Comparison of ENCODE assay signal across 11 cellular contexts in the genomic region with DNA sequence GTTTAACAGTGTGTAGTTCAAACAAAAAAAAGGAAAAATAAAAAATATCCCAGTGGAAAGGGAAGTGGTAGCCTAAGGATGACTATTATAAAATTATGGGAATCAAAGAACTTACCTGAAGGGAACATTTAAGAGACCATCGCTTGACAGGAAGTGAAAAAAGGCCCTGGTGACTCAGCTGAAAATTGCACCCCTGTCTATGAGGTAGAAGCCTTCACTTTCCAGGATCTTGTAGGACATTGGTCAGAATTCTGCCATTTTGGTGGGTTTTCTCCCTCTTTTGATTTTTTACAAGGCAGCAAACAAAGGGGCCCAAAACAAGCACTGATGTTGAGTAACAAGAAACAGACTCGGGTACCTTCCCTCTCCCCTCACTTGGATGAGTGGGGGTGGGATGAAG. TPM values are rescaled to one million over a fixed set of nuclear protein-coding genes. Genes with fewer than 3 reads are reported as not detected.
DNase-seq lines count a peak whose midpoint lies in the region; ATAC-seq, FAIRE-seq and TF ChIP-seq lines count a peak whose summit lies in the region.
"Had no signal": no experiment of that assay in that cellular context is flagged by ENCODE, and none has a peak within 500 bp of the region (broad histone marks: within the 10 kb centered on the region; RNA-seq: fewer than 3 reads in every experiment).

No MANE protein-coding gene starts in this region.

- H3K4me2 ChIP-seq in HepG2 (ENCODE audit: low read depth, low read length) = no peak overlapping the region

- H3K36me3 ChIP-seq in HepG2 (replicated peaks in 1 of 2; ENCODE audit: control insufficient read depth in 1 of 2, insufficient read depth in 2 of 2, low read length in 2 of 2) = peaks cover 34 to 80% of the 10 kb centered on the region in 2 experiments
- H3K36me3 ChIP-seq in stomach smooth muscle (ENCODE audit: control insufficient read depth in 2 of 2, insufficient read depth in 2 of 2, low read length in 2 of 2) = peaks cover 69 to 78% of the 10 kb centered on the region in 2 donors

- no peak overlapping the region for H2AFZ ChIP-seq in HepG2 (ENCODE audit: low read length)

- H3K27ac Mint-ChIP-seq in activated CD4-positive, alpha-beta T cell treated with anti-CD3 and anti-CD28 coated beads, Interleukin-2, amount 10 ng/mL, durations not matched to agents 7 days and 5 days = peak overlapping the region; percentile 76
- H3K27ac Mint-ChIP-seq in activated CD8-positive, alpha-beta T cell treated with anti-CD3 and anti-CD28 coated beads for 36 hours = peak overlapping the region; percentile 89

- WGBS in HepG2 (ENCODE audit: low lambda C conversion rate) = 80% methylated on average over 2 of the region's 2 CpGs

- peaks cover 60% of the 10 kb centered on the region for H3K4me1 Mint-ChIP-seq in activated CD4-positive, alpha-beta T cell treated with anti-CD3 and anti-CD28 coated beads, Interleukin-2, amount 10 ng/mL, durations not matched to agents 7 days and 5 days
- H3K4me1 Mint-ChIP-seq in activated CD8-positive, alpha-beta T cell treated with anti-CD3 and anti-CD28 coated beads for 36 hours (ENCODE audit: low read depth) = peaks cover 68% of the 10 kb centered on the region

- no peak for ATAC-seq in activated CD8-positive, alpha-beta T cell treated with anti-CD3 and anti-CD28 coated beads for 36 hours
- ATAC-seq in HepG2 (no peak), HG03571 (IDR thresholded peaks at IDR 0.05; ENCODE audit: unreplicated experiment) (no peak)

- H3K4me1 ChIP-seq in HepG2 (ENCODE audit: insufficient read depth, low read length) = peaks cover 34% of the 10 kb centered on the region
- H3K4me1 ChIP-seq in stomach smooth muscle (ENCODE audit: control insufficient read depth, insufficient read depth, low read length) = peaks cover 14% of the 10 kb centered on the region

- TF ChIP-seq RAD21 in HepG2 (CRISPR knock-in tag; IDR thresholded peaks at IDR 0.05) = no peak

- H3K27ac ChIP-seq in HepG2 (ENCODE audit: extremely low read length, insufficient read depth, low read length) (peak overlapping the region; percentile 34), stomach smooth muscle (ENCODE audit: low read length) (peak overlapping the region; percentile 60)

- DNase-seq in activated CD4-positive, alpha-beta T cell treated with anti-CD3 and anti-CD28 coated beads, Interleukin-2, amount 10 ng/mL, durations not matched to agents 7 days and 5 days = no peak
- no peak for DNase-seq in activated CD4-positive, alpha-beta T cell treated with anti-CD3 and anti-CD28 coated beads, Interleukin-2, amount 50 U/mL, for 4 hours
- DNase-seq in activated CD8-positive, alpha-beta T cell treated with anti-CD3 and anti-CD28 coated beads for 36 hours = no peak
- DNase-seq in HepG2 (ENCODE audit: low spot score) (no peak), AG08395 (ENCODE audit: low spot score) (no peak), kidney tubule cell (ENCODE audit: low spot score) (no peak)
- DNase-seq: NCI-H774; stimulated activated CD4-positive, alpha-beta T cell treated with anti-CD3 and anti-CD28 coated beads, Interleukin-2, amount 100 ng/mL, for 48 hours had no signal

- H3K4me3 ChIP-seq in HepG2 (replicated peaks in 1 of 3; ENCODE audit: insufficient read depth in 1 of 3, low read depth in 2 of 3, low read length in 3 of 3) (no peak overlapping the region), stomach smooth muscle (ENCODE audit: low read length in 2 of 2) (peak overlapping the region in 1 of 2 donors; percentile 1)

- 0 out of 4 replicates have a peak, but pooled peaks of 1 of the 2 experiments have one; percentile 16 for TF ChIP-seq POLR2A in HepG2 (IDR thresholded peaks at IDR 0.05; ENCODE audit: insufficient read depth in 1 of 2, low read depth in 2 of 2, low read length in 2 of 2)

- no TSS peak for BruUV-seq in HepG2 (replicated peaks; lab: Mats Ljungman, UMichigan)

- no peak for FAIRE-seq in HepG2 (lab: Jason Lieb, UNC)

- H3K27me3 Mint-ChIP-seq in activated CD4-positive, alpha-beta T cell treated with anti-CD3 and anti-CD28 coated beads, Interleukin-2, amount 10 ng/mL, durations not matched to agents 7 days and 5 days = no peaks in the 10 kb centered on the region
- H3K27me3 Mint-ChIP-seq in activated CD8-positive, alpha-beta T cell treated with anti-CD3 and anti-CD28 coated beads for 36 hours = no peaks in the 10 kb centered on the region

- H3K79me2 ChIP-seq in HepG2 (ENCODE audit: insufficient read depth, low read length) = no peaks in the 10 kb centered on the region

- H3K27me3 ChIP-seq in HepG2 (ENCODE audit: control insufficient read depth in 1 of 2, insufficient read depth in 2 of 2, low read length in 2 of 2) (no peaks in the 10 kb centered on the region), stomach smooth muscle (ENCODE audit: control insufficient read depth in 1 of 2, insufficient read depth in 2 of 2, low read length in 2 of 2) (no peaks in the 10 kb centered on the region)

- TF ChIP-seq CTCF in activated CD8-positive, alpha-beta T cell treated with anti-CD3 and anti-CD28 coated beads for 36 hours (IDR thresholded peaks at IDR 0.05) = no peak
- no peak for TF ChIP-seq CTCF in HepG2 (CRISPR knock-in tag; IDR thresholded peaks at IDR 0.05)

- no peaks in the 10 kb centered on the region for H4K20me1 ChIP-seq in HepG2 (ENCODE audit: insufficient read depth, low read length)

- no peaks in the 10 kb centered on the region for H3K9me3 ChIP-seq in HepG2 (ENCODE audit: low read length)
- H3K9me3 ChIP-seq in stomach smooth muscle (ENCODE audit: control insufficient read depth in 2 of 2, low read length in 2 of 2) = no peaks in the 10 kb centered on the region

- no peak overlapping the region for H3K4me3 Mint-ChIP-seq in activated CD4-positive, alpha-beta T cell treated with anti-CD3 and anti-CD28 coated beads, Interleukin-2, amount 10 ng/mL, durations not matched to agents 7 days and 5 days
- H3K4me3 Mint-ChIP-seq in activated CD8-positive, alpha-beta T cell treated with anti-CD3 and anti-CD28 coated beads for 36 hours = no peak overlapping the region

- no peak for TF ChIP-seq EP300 in HepG2 (IDR thresholded peaks at IDR 0.05; ENCODE audit: low read depth in 2 of 2, low read length in 2 of 2)
- TF ChIP-seq EP300 in HepG2 (CRISPR knock-in tag; IDR thresholded peaks at IDR 0.05; ENCODE audit: borderline replicate concordance) = no peak

- in situ Hi-C loops in HepG2 (cut with HindIII; ENCODE audit: extremely low pct_ligation_motif_present, low pct_unique_long_range_greater_than_20kb) = no loop called here

- intact Hi-C loops in activated CD8-positive, alpha-beta T cell treated with anti-CD3 and anti-CD28 coated beads for 36 hours (cut with micrococcal nuclease) = no loop called here
- intact Hi-C loops in HepG2 (cut with micrococcal nuclease; ENCODE audit: unreplicated experiment) = no loop called here

- H3K36me3 Mint-ChIP-seq in activated CD4-positive, alpha-beta T cell treated with anti-CD3 and anti-CD28 coated beads, Interleukin-2, amount 10 ng/mL, durations not matched to agents 7 days and 5 days (ENCODE audit: low read depth) = peaks cover 83% of the 10 kb centered on the region
- peaks cover 88% of the 10 kb centered on the region for H3K36me3 Mint-ChIP-seq in activated CD8-positive, alpha-beta T cell treated with anti-CD3 and anti-CD28 coated beads for 36 hours (ENCODE audit: low read depth)

- CTCF ChIA-PET in activated CD4-positive, alpha-beta T cell treated with anti-CD3 and anti-CD28 coated beads, Interleukin-2, amount 10 ng/mL, durations not matched to agents 7 days and 5 days (lab: Charles Lee) = interaction anchor here (1.1 to 1.9 kb wide), 2 partner anchors 12 to 14 kb away, joined by 3 to 4 read pairs; no protein-coding TSS in a partner anchor
- CTCF ChIA-PET in activated CD8-positive, alpha-beta T cell treated with anti-CD3 and anti-CD28 coated beads for 36 hours (lab: Charles Lee) = interaction anchor here (0.9 kb wide), 1 partner anchor 9 kb away, joined by 3 read pairs; no protein-coding TSS in a partner anchor
- CTCF ChIA-PET in HepG2 (lab: Yijun Ruan, JAX; ENCODE audit: low intra/inter-chr PET ratio, low total read pairs) = no interaction called here

- POLR2A ChIA-PET in activated CD4-positive, alpha-beta T cell treated with anti-CD3 and anti-CD28 coated beads, Interleukin-2, amount 10 ng/mL, durations not matched to agents 7 days and 5 days (lab: Charles Lee) = no interaction called here
- POLR2A ChIA-PET in activated CD8-positive, alpha-beta T cell treated with anti-CD3 and anti-CD28 coated beads for 36 hours (lab: Charles Lee) = interaction anchor here (0.8 to 7.4 kb wide), 7 partner anchors 8 to 93 kb away, joined by 3 to 43 read pairs (median 7); partner anchors contain the start of gene KDELR3
- POLR2A ChIA-PET in HepG2 (lab: Yijun Ruan, JAX) = interaction anchor here (2.7 to 3.6 kb wide), 2 partner anchors 9 to 11 kb away, joined by 16 to 18 read pairs; no protein-coding TSS in a partner anchor

- no peak overlapping the region for H3K9ac ChIP-seq in HepG2 (ENCODE audit: insufficient read depth, low read depth, low read length)
- no peak overlapping the region for H3K9ac ChIP-seq in stomach smooth muscle (ENCODE audit: low read length in 2 of 2)

- no peaks in the 10 kb centered on the region for H3K9me3 Mint-ChIP-seq in activated CD4-positive, alpha-beta T cell treated with anti-CD3 and anti-CD28 coated beads, Interleukin-2, amount 10 ng/mL, durations not matched to agents 7 days and 5 days
- H3K9me3 Mint-ChIP-seq in activated CD8-positive, alpha-beta T cell treated with anti-CD3 and anti-CD28 coated beads for 36 hours = no peaks in the 10 kb centered on the region

RNA-seq across cellular contexts. Expression of gene DDX17, which starts 15.6 kb away (rescaled TPM):
- 100 to 1,000 TPM; 468 to 521 TPM for total RNA-seq in activated CD4-positive, alpha-beta T cell treated with anti-CD3 and anti-CD28 coated beads, Interleukin-2, amount 10 ng/mL, durations not matched to agents 7 days and 5 days
- total RNA-seq in activated CD8-positive, alpha-beta T cell treated with anti-CD3 and anti-CD28 coated beads for 36 hours = 100 to 1,000 TPM; 320 to 334 TPM
- 238 and 251 TPM in 2 replicates for total RNA-seq in HepG2 (2016; rRNA removed; fragmentation: Illumina TruSeq; extraction: Trizol)
- 42.5 and 43.8 TPM in 2 replicates for total RNA-seq in HepG2 (2016; cell fraction: cytosol; rRNA removed; fragmentation: Illumina TruSeq; extraction: Trizol; ENCODE audit: low read depth)
- total RNA-seq in HepG2 (2016; cell fraction: insoluble cytoplasmic fraction; rRNA removed; fragmentation: Illumina TruSeq; extraction: Trizol) = 229 and 234 TPM in 2 replicates
- 50.6 and 57.8 TPM in 2 replicates for total RNA-seq in HepG2 (2016; cell fraction: membrane; rRNA removed; fragmentation: Illumina TruSeq; extraction: Trizol)
- total RNA-seq in HepG2 (2016; cell fraction: nucleus; rRNA removed; fragmentation: Illumina TruSeq; extraction: Trizol) = 224 and 247 TPM in 2 replicates
- 344 and 362 TPM in 2 replicates for polyA plus RNA-seq in HepG2 (2011; rRNA removed)
- polyA plus RNA-seq in HepG2 (2011; cell fraction: cytosol; rRNA removed) = 156 and 197 TPM in 2 replicates
- 920 and 1,014 TPM in 2 replicates for polyA plus RNA-seq in HepG2 (2011; cell fraction: nucleus; rRNA removed)
- 102 and 112 TPM in 2 replicates for polyA plus RNA-seq in HepG2 (2012)
- 3.1 and 3.6 TPM in 2 replicates for polyA plus RNA-seq in HepG2 (2016; cell fraction: cytosol; fragmentation: Illumina TruSeq; extraction: Trizol; ENCODE audit: low read depth)
- polyA plus RNA-seq in HepG2 (2016; cell fraction: insoluble cytoplasmic fraction; fragmentation: Illumina TruSeq; extraction: Trizol; ENCODE audit: low read depth) = 120 and 135 TPM in 2 replicates
- 11.9 and 15.1 TPM in 2 replicates for polyA plus RNA-seq in HepG2 (2016; cell fraction: membrane; fragmentation: Illumina TruSeq; extraction: Trizol; ENCODE audit: low read depth)
- 326 and 352 TPM in 2 replicates for polyA plus RNA-seq in HepG2 (2016; cell fraction: nucleus; fragmentation: Illumina TruSeq; extraction: Trizol; ENCODE audit: insufficient read depth, low read depth)
- polyA minus RNA-seq in HepG2 (2011; rRNA and poly(A)+ RNA removed; ENCODE audit: low replicate concordance) = 454 and 540 TPM in 2 replicates
- polyA minus RNA-seq in HepG2 (2011; cell fraction: cytosol; rRNA and poly(A)+ RNA removed) = 210 and 220 TPM in 2 replicates
- polyA minus RNA-seq in HepG2 (2011; cell fraction: nucleus; rRNA and poly(A)+ RNA removed) = 473 and 556 TPM in 2 replicates

RNA-seq across cellular contexts. Expression of gene KDELR3, which starts 22.6 kb away (rescaled TPM):
- under 1 TPM; 0.17 to 0.23 TPM for total RNA-seq in activated CD4-positive, alpha-beta T cell treated with anti-CD3 and anti-CD28 coated beads, Interleukin-2, amount 10 ng/mL, durations not matched to agents 7 days and 5 days
- 1 to 10 TPM; 1.7 to 2.1 TPM for total RNA-seq in activated CD8-positive, alpha-beta T cell treated with anti-CD3 and anti-CD28 coated beads for 36 hours
- total RNA-seq in HepG2 (2016; rRNA removed; fragmentation: Illumina TruSeq; extraction: Trizol) = 18.9 and 24.2 TPM in 2 replicates
- total RNA-seq in HepG2 (2016; cell fraction: cytosol; rRNA removed; fragmentation: Illumina TruSeq; extraction: Trizol; ENCODE audit: low read depth) = 15.4 and 17.8 TPM in 2 replicates
- 18.4 and 24.9 TPM in 2 replicates for total RNA-seq in HepG2 (2016; cell fraction: insoluble cytoplasmic fraction; rRNA removed; fragmentation: Illumina TruSeq; extraction: Trizol)
- total RNA-seq in HepG2 (2016; cell fraction: membrane; rRNA removed; fragmentation: Illumina TruSeq; extraction: Trizol) = 25.0 and 25.7 TPM in 2 replicates
- 24.1 and 25.4 TPM in 2 replicates for total RNA-seq in HepG2 (2016; cell fraction: nucleus; rRNA removed; fragmentation: Illumina TruSeq; extraction: Trizol)
- 44.4 and 65.7 TPM in 2 replicates for polyA plus RNA-seq in HepG2 (2011; rRNA removed)
- polyA plus RNA-seq in HepG2 (2011; cell fraction: cytosol; rRNA removed) = 51.3 and 51.5 TPM in 2 replicates
- polyA plus RNA-seq in HepG2 (2011; cell fraction: nucleus; rRNA removed) = 13.4 and 13.6 TPM in 2 replicates
- polyA plus RNA-seq in HepG2 (2012) = 25.3 and 25.4 TPM in 2 replicates
- polyA plus RNA-seq in HepG2 (2016; cell fraction: cytosol; fragmentation: Illumina TruSeq; extraction: Trizol; ENCODE audit: low read depth) = 22.6 and 32.8 TPM in 2 replicates
- 25.8 and 26.8 TPM in 2 replicates for polyA plus RNA-seq in HepG2 (2016; cell fraction: insoluble cytoplasmic fraction; fragmentation: Illumina TruSeq; extraction: Trizol; ENCODE audit: low read depth)
- polyA plus RNA-seq in HepG2 (2016; cell fraction: membrane; fragmentation: Illumina TruSeq; extraction: Trizol; ENCODE audit: low read depth) = 31.8 and 34.1 TPM in 2 replicates
- 38.2 and 40.9 TPM in 2 replicates for polyA plus RNA-seq in HepG2 (2016; cell fraction: nucleus; fragmentation: Illumina TruSeq; extraction: Trizol; ENCODE audit: insufficient read depth, low read depth)
- polyA minus RNA-seq in HepG2 (2011; rRNA and poly(A)+ RNA removed; ENCODE audit: low replicate concordance) = 11.9 and 47.4 TPM in 2 replicates
- 22.6 and 22.7 TPM in 2 replicates for polyA minus RNA-seq in HepG2 (2011; cell fraction: cytosol; rRNA and poly(A)+ RNA removed)
- 6.4 and 12.8 TPM in 2 replicates for polyA minus RNA-seq in HepG2 (2011; cell fraction: nucleus; rRNA and poly(A)+ RNA removed)

RNA-seq across cellular contexts. Expression of gene KCNJ4, which starts 35.5 kb away (rescaled TPM):
- total RNA-seq in activated CD4-positive, alpha-beta T cell treated with anti-CD3 and anti-CD28 coated beads, Interleukin-2, amount 10 ng/mL, durations not matched to agents 7 days and 5 days = not detected
- not detected for total RNA-seq in activated CD8-positive, alpha-beta T cell treated with anti-CD3 and anti-CD28 coated beads for 36 hours
- not detected in 2 replicates for total RNA-seq in HepG2 (2016; rRNA removed; fragmentation: Illumina TruSeq; extraction: Trizol)
- total RNA-seq in HepG2 (2016; cell fraction: cytosol; rRNA removed; fragmentation: Illumina TruSeq; extraction: Trizol; ENCODE audit: low read depth) = not detected in 2 replicates
- not detected in 2 replicates for total RNA-seq in HepG2 (2016; cell fraction: insoluble cytoplasmic fraction; rRNA removed; fragmentation: Illumina TruSeq; extraction: Trizol)
- total RNA-seq in HepG2 (2016; cell fraction: membrane; rRNA removed; fragmentation: Illumina TruSeq; extraction: Trizol) = not detected in 2 replicates
- total RNA-seq in HepG2 (2016; cell fraction: nucleus; rRNA removed; fragmentation: Illumina TruSeq; extraction: Trizol) = not detected in 2 replicates
- not detected in 2 replicates for polyA plus RNA-seq in HepG2 (2011; rRNA removed)
- polyA plus RNA-seq in HepG2 (2011; cell fraction: cytosol; rRNA removed) = 0.03 TPM in 1 of 2 replicates, not detected in the other
- not detected in 2 replicates for polyA plus RNA-seq in HepG2 (2011; cell fraction: nucleus; rRNA removed)
- not detected in 2 replicates for polyA plus RNA-seq in HepG2 (2012)
- not detected in 2 replicates for polyA plus RNA-seq in HepG2 (2016; cell fraction: cytosol; fragmentation: Illumina TruSeq; extraction: Trizol; ENCODE audit: low read depth)
- not detected in 2 replicates for polyA plus RNA-seq in HepG2 (2016; cell fraction: insoluble cytoplasmic fraction; fragmentation: Illumina TruSeq; extraction: Trizol; ENCODE audit: low read depth)
- not detected in 2 replicates for polyA plus RNA-seq in HepG2 (2016; cell fraction: membrane; fragmentation: Illumina TruSeq; extraction: Trizol; ENCODE audit: low read depth)
- polyA plus RNA-seq in HepG2 (2016; cell fraction: nucleus; fragmentation: Illumina TruSeq; extraction: Trizol; ENCODE audit: insufficient read depth, low read depth) = not detected in 2 replicates
- not detected in 2 replicates for polyA minus RNA-seq in HepG2 (2011; rRNA and poly(A)+ RNA removed; ENCODE audit: low replicate concordance)
- polyA minus RNA-seq in HepG2 (2011; cell fraction: cytosol; rRNA and poly(A)+ RNA removed) = not detected in 2 replicates
- polyA minus RNA-seq in HepG2 (2011; cell fraction: nucleus; rRNA and poly(A)+ RNA removed) = not detected in 2 replicates
- total RNA-seq: mucosa of gallbladder had no signal
